27 cellular contexts compared by ENCODE assay signal in genomic region chr21:42298657-42299056, GRCh38. TPM values are rescaled to one million over a fixed set of nuclear protein-coding genes. Genes with fewer than 3 reads are reported as not detected.
"Had no signal": no experiment of that assay in that cellular context is flagged by ENCODE, and none has a peak within 500 bp of the region (broad histone marks: within the 10 kb centered on the region; RNA-seq: fewer than 3 reads in every experiment).

No MANE protein-coding gene starts in this region.

- H3K9me3 ChIP-seq: ascending aorta had no signal

- ATAC-seq: activated CD4-positive, CD25-positive, alpha-beta regulatory T cell treated with anti-CD3 and anti-CD28 coated beads, Interleukin-2, amount 50 U/mL, for 24 hours; Panc1 had no signal

- H3K9ac ChIP-seq: KMS-11 had no signal

- H3K27me3 Mint-ChIP-seq: activated CD4-positive, alpha-beta T cell treated with anti-CD3 and anti-CD28 coated beads for 36 hours; activated CD4-positive, alpha-beta T cell treated with anti-CD3 and anti-CD28 coated beads, Interleukin-2, amount 10 ng/mL, durations not matched to agents 7 days and 5 days; activated naive CD4-positive, alpha-beta T cell treated with anti-CD3 and anti-CD28 coated beads, Interleukin-2, amount 50 U/mL, for 24 hours; activated naive CD8-positive, alpha-beta T cell treated with anti-CD3 and anti-CD28 coated beads, Interleukin-2, amount 10 ng/mL, durations not matched to agents 7 days and 5 days; activated T-cell treated with anti-CD3 and anti-CD28 coated beads, Interleukin-2, amount 50 U/mL, for 24 hours had no signal

- H3K4me3 Mint-ChIP-seq: activated CD4-positive, alpha-beta T cell treated with anti-CD3 and anti-CD28 coated beads for 36 hours; activated CD4-positive, alpha-beta T cell treated with anti-CD3 and anti-CD28 coated beads, Interleukin-2, amount 10 ng/mL, durations not matched to agents 7 days and 5 days; activated CD8-positive, alpha-beta T cell treated with anti-CD3 and anti-CD28 coated beads, Interleukin-2, amount 10 ng/mL, durations not matched to agents 7 days and 5 days; activated naive CD4-positive, alpha-beta T cell treated with anti-CD3 and anti-CD28 coated beads, Interleukin-2, amount 50 U/mL, for 24 hours; activated T-cell treated with anti-CD3 and anti-CD28 coated beads, Interleukin-2, amount 50 U/mL, for 24 hours had no signal

- H3K9me3 Mint-ChIP-seq: activated CD4-positive, alpha-beta T cell treated with anti-CD3 and anti-CD28 coated beads, Interleukin-2, amount 10 ng/mL, durations not matched to agents 7 days and 5 days; activated naive CD4-positive, alpha-beta T cell treated with anti-CD3 and anti-CD28 coated beads, Interleukin-2, amount 50 U/mL, for 24 hours; activated naive CD8-positive, alpha-beta T cell treated with anti-CD3 and anti-CD28 coated beads, Interleukin-2, amount 10 ng/mL, durations not matched to agents 7 days and 5 days; activated T-cell treated with anti-CD3 and anti-CD28 coated beads, Interleukin-2, amount 50 U/mL, for 24 hours; activated T-helper 2 cell treated with anti-CD3 and anti-CD28 coated beads, Interferon-gamma antibody, Interleukin-2, Interleukin-4, amounts not matched to agents 10 μg/mL and 5 μg/mL and 100 μg/mL, durations not matched to agents 14 hours and 24 hours and 36 hours had no signal

- H3K27ac ChIP-seq: ascending aorta, KMS-11 had no signal

- H3K36me3 ChIP-seq: ascending aorta had no signal

- DNase-seq: activated gamma-delta T cell; activated naive CD8-positive, alpha-beta T cell treated with anti-CD3 and anti-CD28 coated beads, Interleukin-2, amount 10 ng/mL, durations not matched to agents 7 days and 5 days; activated T-cell treated with anti-CD3 and anti-CD28 coated beads, Interleukin-2, amount 50 U/mL, for 24 hours; amygdala; MM.1S; NCI-H1092; NCI-H1436 treated with DMSO at 0.1 percent for 48 hours; NCI-H1694 treated with DMSO at 0.1 percent for 48 hours; NCI-H2029; NCI-H345; NCI-H524 treated with DMSO at 0.1 percent for 48 hours; SIG-M5; SW 1271 had no signal

- H3K4me3 ChIP-seq: ascending aorta had no signal

- H3K4me1 ChIP-seq: ascending aorta had no signal

- H3K27me3 ChIP-seq: ascending aorta had no signal

- H3K27ac Mint-ChIP-seq: activated CD4-positive, alpha-beta T cell treated with anti-CD3 and anti-CD28 coated beads for 36 hours; activated naive CD4-positive, alpha-beta T cell treated with anti-CD3 and anti-CD28 coated beads, Interleukin-2, amount 50 U/mL, for 24 hours; activated naive CD8-positive, alpha-beta T cell treated with anti-CD3 and anti-CD28 coated beads, Interleukin-2, amount 10 ng/mL, durations not matched to agents 7 days and 5 days; activated T-cell treated with anti-CD3 and anti-CD28 coated beads, Interleukin-2, amount 50 U/mL, for 24 hours; activated T-helper 2 cell treated with anti-CD3 and anti-CD28 coated beads, Interferon-gamma antibody, Interleukin-2, Interleukin-4, amounts not matched to agents 10 μg/mL and 5 μg/mL and 100 μg/mL, durations not matched to agents 14 hours and 24 hours and 36 hours had no signal

RNA-seq across cellular contexts. Expression of gene TFF3, which starts 16.6 kb away (rescaled TPM):
- total RNA-seq: activated CD4-positive, alpha-beta T cell treated with anti-CD3 and anti-CD28 coated beads for 36 hours; activated CD4-positive, alpha-beta T cell treated with anti-CD3 and anti-CD28 coated beads, Interleukin-2, amount 10 ng/mL, durations not matched to agents 7 days and 5 days; activated CD8-positive, alpha-beta T cell treated with anti-CD3 and anti-CD28 coated beads, Interleukin-2, amount 10 ng/mL, durations not matched to agents 7 days and 5 days; activated naive CD8-positive, alpha-beta T cell treated with anti-CD3 and anti-CD28 coated beads, Interleukin-2, amount 10 ng/mL, durations not matched to agents 7 days and 5 days; activated T-helper 2 cell treated with anti-CD3 and anti-CD28 coated beads, Interferon-gamma antibody, Interleukin-2, Interleukin-4, amounts not matched to agents 10 μg/mL and 5 μg/mL and 100 μg/mL, durations not matched to agents 14 hours and 24 hours and 36 hours; ascending aorta; LHCN-M2; NCI-H460; T-helper 1 cell treated with Interleukin-12 subunit alpha and Interleukin-12 subunit beta and Interleukin-4 antibody, amounts not matched to agents 30 ng/mL and 1 ng/mL, for 36 hours; T-helper 2 cell treated with Interferon-gamma antibody and Interleukin-4, amounts not matched to agents 100 ng/mL and 5 ng/mL, for 36 hours had no signal

RNA-seq across cellular contexts. Expression of gene TFF2, which starts 52.1 kb away (rescaled TPM):
- total RNA-seq: activated CD4-positive, alpha-beta T cell treated with anti-CD3 and anti-CD28 coated beads for 36 hours; activated CD4-positive, alpha-beta T cell treated with anti-CD3 and anti-CD28 coated beads, Interleukin-2, amount 10 ng/mL, durations not matched to agents 7 days and 5 days; activated CD8-positive, alpha-beta T cell treated with anti-CD3 and anti-CD28 coated beads, Interleukin-2, amount 10 ng/mL, durations not matched to agents 7 days and 5 days; activated naive CD8-positive, alpha-beta T cell treated with anti-CD3 and anti-CD28 coated beads, Interleukin-2, amount 10 ng/mL, durations not matched to agents 7 days and 5 days; activated T-helper 2 cell treated with anti-CD3 and anti-CD28 coated beads, Interferon-gamma antibody, Interleukin-2, Interleukin-4, amounts not matched to agents 10 μg/mL and 5 μg/mL and 100 μg/mL, durations not matched to agents 14 hours and 24 hours and 36 hours; ascending aorta; LHCN-M2; NCI-H460; RPMI7951; T-helper 1 cell treated with Interleukin-12 subunit alpha and Interleukin-12 subunit beta and Interleukin-4 antibody, amounts not matched to agents 30 ng/mL and 1 ng/mL, for 36 hours; T-helper 2 cell treated with Interferon-gamma antibody and Interleukin-4, amounts not matched to agents 100 ng/mL and 5 ng/mL, for 36 hours had no signal
